Comparison of ENCODE assay signal across 9 cellular contexts in genomic region chr6:144725731-144726522, GRCh38.
DNase-seq lines count a peak whose midpoint lies in the region; ATAC-seq and TF ChIP-seq lines count a peak whose summit lies in the region.
"Had no signal": no experiment of that assay in that cellular context is flagged by ENCODE, and none has a peak within 500 bp of the region (broad histone marks: within the 10 kb centered on the region; RNA-seq: fewer than 3 reads in every experiment).

No MANE protein-coding gene starts in this region.

- H4K20me1 ChIP-seq in OCI-LY1 (ENCODE audit: insufficient read depth, low read length): no peaks in the 10 kb centered on the region

- DNase-seq in nephron progenitor cell: peak; percentile 50
- no peak for DNase-seq in T-helper 9 cell
- DNase-seq in WERI-Rb-1: no peak
- no peak for DNase-seq in erythroblast (lab: John Stamatoyannopoulos, UW)
- no peak for DNase-seq in DMS79 treated with DMSO at 0.1 percent for 48 hours (lab: John Stamatoyannopoulos, UW)

- CTCF ChIA-PET in HEK293 (lab: Yijun Ruan, JAX): interaction anchor here (0.6 kb wide), 1 partner anchor 24 kb away, joined by 3 read pairs; no protein-coding TSS in a partner anchor

- H3K27ac Mint-ChIP-seq in nephron progenitor cell: peak overlapping the region; percentile 25

- H3K27me3 Mint-ChIP-seq in nephron progenitor cell (ENCODE audit: low read depth, poor library complexity): peaks cover 3% of the 10 kb centered on the region

- peak overlapping the region; percentile 10; the same call in 1 of the 2 replicates for H3K9ac ChIP-seq in OCI-LY1 (ENCODE audit: low read length)

- no peak overlapping the region for H2AFZ ChIP-seq in OCI-LY1 (ENCODE audit: low read length)

- H3K4me1 ChIP-seq in HEK293 (ENCODE audit: control insufficient read depth, insufficient read depth, low read length): peaks cover 6% of the 10 kb centered on the region
- peaks cover 47% of the 10 kb centered on the region for H3K4me1 ChIP-seq in OCI-LY1 (ENCODE audit: insufficient read depth, low read length, severe bottlenecking)

- no peak overlapping the region for H3K4me3 ChIP-seq in HEK293 (ENCODE audit: low read depth, low read length)
- H3K4me3 ChIP-seq in OCI-LY1 (ENCODE audit: low read depth, low read length, poor library complexity, severe bottlenecking): no peak overlapping the region
- H3K4me3 ChIP-seq in WERI-Rb-1 (ENCODE audit: low read depth, low read length): no peak overlapping the region

- peak overlapping the region; percentile 24; the same call in 1 of the 2 replicates for H3K4me2 ChIP-seq in OCI-LY1 (ENCODE audit: low read length)

- peaks cover 9% of the 10 kb centered on the region for H3K9me3 Mint-ChIP-seq in nephron progenitor cell

- POLR2A ChIA-PET in HEK293 (lab: Yijun Ruan, JAX): no interaction called here

- no peak for TF ChIP-seq POLR2A in erythroblast (IDR thresholded peaks at IDR 0.05; ENCODE audit: low read length)

- H3K4me3 Mint-ChIP-seq in nephron progenitor cell: peak overlapping the region; percentile 6

- TF ChIP-seq CTCF in HEK293 (tag by site-specific recombination; IDR thresholded peaks at IDR 0.05): no peak
- TF ChIP-seq CTCF in OCI-LY1 (IDR thresholded peaks at IDR 0.05; ENCODE audit: low read length): no peak
- no peak for TF ChIP-seq CTCF in nephron progenitor cell (IDR thresholded peaks at IDR 0.05)
- TF ChIP-seq CTCF in WERI-Rb-1 (IDR thresholded peaks at IDR 0.05; ENCODE audit: low read depth, low read length): no peak

- peaks cover 16% of the 10 kb centered on the region for H3K36me3 Mint-ChIP-seq in nephron progenitor cell (ENCODE audit: low read depth)

- H3K79me2 ChIP-seq in OCI-LY1 (ENCODE audit: insufficient read depth, low read length): no peaks in the 10 kb centered on the region

- peaks cover 3% of the 10 kb centered on the region; the same call in 1 of the 2 replicates for H3F3A ChIP-seq in OCI-LY1 (ENCODE audit: insufficient read depth, low read length)

- H3K9me2 ChIP-seq in OCI-LY1 (ENCODE audit: low read depth, low read length): no peaks in the 10 kb centered on the region

- H3K36me3 ChIP-seq in HEK293 (ENCODE audit: control insufficient read depth in 2 of 2, insufficient read depth in 1 of 2, low read length in 2 of 2) (no peaks in the 10 kb centered on the region), OCI-LY1 (ENCODE audit: insufficient read depth, low read length) (no peaks in the 10 kb centered on the region), WERI-Rb-1 (no peaks in the 10 kb centered on the region)

- H3K27ac ChIP-seq in HEK293 (ENCODE audit: extremely low read depth, low read depth, low read length): no peak overlapping the region
- H3K27ac ChIP-seq in OCI-LY1 (ENCODE audit: low read depth, low read length, poor library complexity, severe bottlenecking): peak overlapping the region; percentile 75
- H3K27ac ChIP-seq in WERI-Rb-1: no peak overlapping the region
- H3K27ac ChIP-seq: epithelial cell of prostate had no signal

- no peaks in the 10 kb centered on the region for H3K27me3 ChIP-seq in OCI-LY1 (ENCODE audit: insufficient read depth, low read length)
- no peaks in the 10 kb centered on the region for H3K27me3 ChIP-seq in WERI-Rb-1 (ENCODE audit: insufficient read depth, low read depth, severe bottlenecking)

- peaks cover 48% of the 10 kb centered on the region for H3K4me1 Mint-ChIP-seq in nephron progenitor cell

- H3K9me3 ChIP-seq in HEK293 (ENCODE audit: control insufficient read depth, insufficient read depth, low read depth, low read length) (no peaks in the 10 kb centered on the region), OCI-LY1 (ENCODE audit: low read length) (no peaks in the 10 kb centered on the region), WERI-Rb-1 (ENCODE audit: severe bottlenecking) (no peaks in the 10 kb centered on the region)

- ATAC-seq in GM18907 (IDR thresholded peaks at IDR 0.05; ENCODE audit: unreplicated experiment): peak; percentile 75

TF ChIP-seq in HEK293, 187 proteins besides CTCF, POLR2A, EP300 and RAD21:
- TF ChIP-seq MZF1 (tag by site-specific recombination; IDR thresholded peaks at IDR 0.05; ENCODE audit: borderline replicate concordance): peak; percentile 78; the same call in 1 of the 2 replicates
- peak; percentile 79 for TF ChIP-seq ZIC2 (tag by site-specific recombination; IDR thresholded peaks at IDR 0.05)
- TF ChIP-seq ZNF623 (tag by site-specific recombination; IDR thresholded peaks at IDR 0.05): no peak
- TF ChIP-seq AEBP2 (tag by site-specific recombination; IDR thresholded peaks at IDR 0.05; ENCODE audit: borderline replicate concordance): no peak
- TF ChIP-seq OSR2 (tag by site-specific recombination; IDR thresholded peaks at IDR 0.05): peak; percentile 87
- TF ChIP-seq TRIM28 (IDR thresholded peaks at IDR 0.05; ENCODE audit: borderline replicate concordance, low read length): peak; percentile 87
- no peak for TF ChIP-seq ZNF792 (tag by site-specific recombination; IDR thresholded peaks at IDR 0.05)
- peak; percentile 30; the same call in 1 of the 2 replicates for TF ChIP-seq WT1 (tag by site-specific recombination; IDR thresholded peaks at IDR 0.05)
- TF ChIP-seq ZFHX2 (tag by site-specific recombination; conservative IDR thresholded peaks at IDR 0.05): peak; percentile 66
- TF ChIP-seq HOXD13 (CRISPR knock-in tag; IDR thresholded peaks at IDR 0.05; ENCODE audit: borderline replicate concordance): peak; percentile 90
- no peak for TF ChIP-seq ZNF558 (tag by site-specific recombination; IDR thresholded peaks at IDR 0.05)
- no peak for TF ChIP-seq ZNF76 (tag by site-specific recombination; IDR thresholded peaks at IDR 0.05; ENCODE audit: borderline replicate concordance, low read depth)
- no peak; the same call in 1 of the 2 replicates for TF ChIP-seq ZBTB44 (tag by site-specific recombination; IDR thresholded peaks at IDR 0.05)
- TF ChIP-seq ZSCAN5A (tag by site-specific recombination; IDR thresholded peaks at IDR 0.05): no peak
- TF ChIP-seq KLF8 (tag by site-specific recombination; IDR thresholded peaks at IDR 0.05): no peak
- no peak for TF ChIP-seq SETDB1 (IDR thresholded peaks at IDR 0.05; ENCODE audit: insufficient read length, low read length)
- no peak for TF ChIP-seq ZNF23 (tag by site-specific recombination; IDR thresholded peaks at IDR 0.05; ENCODE audit: borderline replicate concordance)
- peak; percentile 95 for TF ChIP-seq GLIS1 (tag by site-specific recombination; IDR thresholded peaks at IDR 0.05)
- no peak for TF ChIP-seq ZBTB1 (tag by site-specific recombination; IDR thresholded peaks at IDR 0.05)
- TF ChIP-seq EGR2 (tag by site-specific recombination; IDR thresholded peaks at IDR 0.05; ENCODE audit: low read depth): peak; percentile 52; the same call in 1 of the 2 replicates
